ENCODE assay signal across 1 cellular context in the genomic region with DNA sequence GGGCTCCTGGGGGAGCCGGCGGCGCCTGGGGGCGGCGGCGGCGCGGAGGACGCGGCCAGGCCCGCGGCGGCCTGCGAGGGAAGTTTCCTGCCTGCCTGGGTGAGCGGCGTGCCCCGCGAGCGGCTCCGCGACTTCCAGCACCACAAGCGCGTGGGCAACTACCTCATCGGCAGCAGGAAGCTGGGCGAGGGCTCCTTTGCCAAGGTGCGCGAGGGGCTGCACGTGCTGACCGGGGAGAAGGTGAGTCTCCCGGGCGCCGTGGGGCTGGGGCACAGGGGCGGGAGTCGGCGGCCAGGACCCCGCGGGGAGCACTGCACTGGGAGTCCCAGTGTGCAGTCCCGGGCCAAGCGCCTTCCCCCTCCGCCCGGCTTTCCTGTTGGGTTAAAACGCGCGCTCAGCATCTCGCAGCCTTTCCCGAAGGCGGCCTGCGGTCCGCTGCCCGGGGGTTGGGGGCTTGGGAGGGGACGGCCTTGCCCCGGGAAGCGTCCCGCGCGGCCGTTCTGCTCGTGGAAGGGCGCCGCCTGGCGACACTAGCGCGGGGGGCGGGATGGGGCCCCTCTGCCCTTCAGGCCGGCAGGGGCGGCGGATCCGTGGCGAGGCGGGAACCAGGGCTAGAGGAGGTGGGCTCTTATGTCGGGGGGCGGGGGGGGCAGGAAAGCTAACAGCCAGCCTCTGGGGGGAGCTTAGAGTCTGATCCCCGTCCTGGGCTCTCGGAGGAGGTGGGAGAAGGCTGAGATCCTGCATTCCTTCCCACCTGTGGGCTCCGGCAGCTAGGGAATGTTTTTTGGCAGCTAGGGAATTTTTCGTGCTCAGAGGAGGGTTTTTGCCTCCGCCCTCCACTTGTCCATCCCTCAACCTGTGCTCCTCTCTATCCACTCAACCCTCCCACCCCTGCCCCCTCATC.
A peak's percentile ranks its signal among the peaks of the same experiment; 100 is the strongest.
TF ChIP-seq lines count a peak whose summit lies in the region.

No MANE protein-coding gene starts in this region.

TF ChIP-seq in HEK293, 187 proteins besides CTCF, POLR2A, EP300 and RAD21 (continued from another document and continues in another):
- TF ChIP-seq, protein P1, sequence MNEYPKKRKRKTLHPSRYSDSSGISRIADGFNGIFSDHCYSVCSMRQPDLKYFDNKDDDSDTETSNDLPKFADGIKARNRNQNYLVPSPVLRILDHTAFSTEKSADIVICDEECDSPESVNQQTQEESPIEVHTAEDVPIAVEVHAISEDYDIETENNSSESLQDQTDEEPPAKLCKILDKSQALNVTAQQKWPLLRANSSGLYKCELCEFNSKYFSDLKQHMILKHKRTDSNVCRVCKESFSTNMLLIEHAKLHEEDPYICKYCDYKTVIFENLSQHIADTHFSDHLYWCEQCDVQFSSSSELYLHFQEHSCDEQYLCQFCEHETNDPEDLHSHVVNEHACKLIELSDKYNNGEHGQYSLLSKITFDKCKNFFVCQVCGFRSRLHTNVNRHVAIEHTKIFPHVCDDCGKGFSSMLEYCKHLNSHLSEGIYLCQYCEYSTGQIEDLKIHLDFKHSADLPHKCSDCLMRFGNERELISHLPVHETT (tag by site-specific recombination; IDR thresholded peaks at IDR 0.05) = peak; percentile 50; the same call in 1 of the 2 replicates
- no peak for TF ChIP-seq ZNF558 (tag by site-specific recombination; IDR thresholded peaks at IDR 0.05)
- TF ChIP-seq ZNF24 (tag by site-specific recombination; IDR thresholded peaks at IDR 0.05) = peak; percentile 66; the same call in 1 of the 2 replicates
- TF ChIP-seq ZNF274 (IDR thresholded peaks at IDR 0.05; ENCODE audit: low read length) = no peak
- no peak for TF ChIP-seq ZNF274 (tag by site-specific recombination; IDR thresholded peaks at IDR 0.05; ENCODE audit: borderline replicate concordance)
- TF ChIP-seq ZBTB48 (tag by site-specific recombination; IDR thresholded peaks at IDR 0.05) = peak; percentile 73; the same call in 1 of the 2 replicates
- no peak for TF ChIP-seq ZNF544 (tag by site-specific recombination; IDR thresholded peaks at IDR 0.05)
- peak; percentile 79 for TF ChIP-seq ZIC2 (tag by site-specific recombination; IDR thresholded peaks at IDR 0.05)
- TF ChIP-seq ZNF324 (tag by site-specific recombination; IDR thresholded peaks at IDR 0.05) = peak; percentile 86
- no peak for TF ChIP-seq ZFP3 (tag by site-specific recombination; IDR thresholded peaks at IDR 0.05; ENCODE audit: low read depth)
- TF ChIP-seq ZNF23 (tag by site-specific recombination; IDR thresholded peaks at IDR 0.05; ENCODE audit: borderline replicate concordance) = no peak
- no peak for TF ChIP-seq ZNF202 (tag by site-specific recombination; IDR thresholded peaks at IDR 0.05; ENCODE audit: borderline replicate concordance)
- 0 out of 2 replicates have a peak, but pooled peaks have one; percentile 26 for TF ChIP-seq KLF7 (tag by site-specific recombination; IDR thresholded peaks at IDR 0.05; ENCODE audit: borderline replicate concordance)
- TF ChIP-seq, protein P2, sequence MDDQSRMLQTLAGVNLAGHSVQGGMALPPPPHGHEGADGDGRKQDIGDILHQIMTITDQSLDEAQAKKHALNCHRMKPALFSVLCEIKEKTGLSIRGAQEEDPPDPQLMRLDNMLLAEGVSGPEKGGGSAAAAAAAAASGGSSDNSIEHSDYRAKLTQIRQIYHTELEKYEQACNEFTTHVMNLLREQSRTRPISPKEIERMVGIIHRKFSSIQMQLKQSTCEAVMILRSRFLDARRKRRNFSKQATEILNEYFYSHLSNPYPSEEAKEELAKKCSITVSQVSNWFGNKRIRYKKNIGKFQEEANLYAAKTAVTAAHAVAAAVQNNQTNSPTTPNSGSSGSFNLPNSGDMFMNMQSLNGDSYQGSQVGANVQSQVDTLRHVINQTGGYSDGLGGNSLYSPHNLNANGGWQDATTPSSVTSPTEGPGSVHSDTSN (CRISPR knock-in tag; IDR thresholded peaks at IDR 0.05) = no peak; the same call in 1 of the 2 replicates
- TF ChIP-seq GFI1B (tag by site-specific recombination; IDR thresholded peaks at IDR 0.05) = no peak
- TF ChIP-seq ZNF16 (tag by site-specific recombination; IDR thresholded peaks at IDR 0.05; ENCODE audit: low read depth) = no peak
- no peak; the same call in none of the 2 replicates for TF ChIP-seq GLIS2 (tag by site-specific recombination; IDR thresholded peaks at IDR 0.05)
- TF ChIP-seq ZNF48 (tag by site-specific recombination; IDR thresholded peaks at IDR 0.05) = no peak
- TF ChIP-seq, protein P3, sequence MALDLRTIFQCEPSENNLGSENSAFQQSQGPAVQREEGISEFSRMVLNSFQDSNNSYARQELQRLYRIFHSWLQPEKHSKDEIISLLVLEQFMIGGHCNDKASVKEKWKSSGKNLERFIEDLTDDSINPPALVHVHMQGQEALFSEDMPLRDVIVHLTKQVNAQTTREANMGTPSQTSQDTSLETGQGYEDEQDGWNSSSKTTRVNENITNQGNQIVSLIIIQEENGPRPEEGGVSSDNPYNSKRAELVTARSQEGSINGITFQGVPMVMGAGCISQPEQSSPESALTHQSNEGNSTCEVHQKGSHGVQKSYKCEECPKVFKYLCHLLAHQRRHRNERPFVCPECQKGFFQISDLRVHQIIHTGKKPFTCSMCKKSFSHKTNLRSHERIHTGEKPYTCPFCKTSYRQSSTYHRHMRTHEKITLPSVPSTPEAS (tag by site-specific recombination; IDR thresholded peaks at IDR 0.05) = no peak
- TF ChIP-seq, protein P4, sequence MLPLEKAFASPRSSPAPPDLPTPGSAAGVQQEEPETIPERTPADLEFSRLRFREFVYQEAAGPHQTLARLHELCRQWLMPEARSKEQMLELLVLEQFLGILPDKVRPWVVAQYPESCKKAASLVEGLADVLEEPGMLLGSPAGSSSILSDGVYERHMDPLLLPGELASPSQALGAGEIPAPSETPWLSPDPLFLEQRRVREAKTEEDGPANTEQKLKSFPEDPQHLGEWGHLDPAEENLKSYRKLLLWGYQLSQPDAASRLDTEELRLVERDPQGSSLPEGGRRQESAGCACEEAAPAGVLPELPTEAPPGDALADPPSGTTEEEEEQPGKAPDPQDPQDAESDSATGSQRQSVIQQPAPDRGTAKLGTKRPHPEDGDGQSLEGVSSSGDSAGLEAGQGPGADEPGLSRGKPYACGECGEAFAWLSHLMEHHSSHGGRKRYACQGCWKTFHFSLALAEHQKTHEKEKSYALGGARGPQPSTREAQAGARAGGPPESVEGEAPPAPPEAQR (tag by site-specific recombination; IDR thresholded peaks at IDR 0.05) = no peak
- TF ChIP-seq ZFP69B (tag by site-specific recombination; IDR thresholded peaks at IDR 0.05) = peak; percentile 71; the same call in 1 of the 2 replicates
- TF ChIP-seq ZNF341 (tag by site-specific recombination; IDR thresholded peaks at IDR 0.05; ENCODE audit: low read depth) = peak; percentile 77
- TF ChIP-seq ZNF701 (tag by site-specific recombination; IDR thresholded peaks at IDR 0.05) = no peak
- TF ChIP-seq, protein P5, sequence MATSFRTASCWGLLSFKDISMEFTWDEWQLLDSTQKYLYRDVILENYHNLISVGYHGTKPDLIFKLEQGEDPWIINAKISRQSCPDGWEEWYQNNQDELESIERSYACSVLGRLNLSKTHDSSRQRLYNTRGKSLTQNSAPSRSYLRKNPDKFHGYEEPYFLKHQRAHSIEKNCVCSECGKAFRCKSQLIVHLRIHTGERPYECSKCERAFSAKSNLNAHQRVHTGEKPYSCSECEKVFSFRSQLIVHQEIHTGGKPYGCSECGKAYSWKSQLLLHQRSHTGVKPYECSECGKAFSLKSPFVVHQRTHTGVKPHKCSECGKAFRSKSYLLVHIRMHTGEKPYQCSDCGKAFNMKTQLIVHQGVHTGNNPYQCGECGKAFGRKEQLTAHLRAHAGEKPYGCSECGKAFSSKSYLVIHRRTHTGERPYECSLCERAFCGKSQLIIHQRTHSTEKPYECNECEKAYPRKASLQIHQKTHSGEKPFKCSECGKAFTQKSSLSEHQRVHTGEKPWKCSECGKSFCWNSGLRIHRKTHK (tag by site-specific recombination; IDR thresholded peaks at IDR 0.05) = no peak
- TF ChIP-seq ZNF76 (tag by site-specific recombination; IDR thresholded peaks at IDR 0.05; ENCODE audit: borderline replicate concordance, low read depth) = 0 out of 2 replicates have a peak, but pooled peaks have one; percentile 74
- TF ChIP-seq MEIS1 (CRISPR knock-in tag; IDR thresholded peaks at IDR 0.05; ENCODE audit: borderline replicate concordance) = no peak
- peak; percentile 80 for TF ChIP-seq ZSCAN23 (tag by site-specific recombination; IDR thresholded peaks at IDR 0.05)
- TF ChIP-seq ZNF561 (tag by site-specific recombination; IDR thresholded peaks at IDR 0.05; ENCODE audit: borderline replicate concordance) = peak; percentile 79; the same call in 1 of the 2 replicates
- peak; percentile 88; the same call in 1 of the 2 replicates for TF ChIP-seq KLF8 (tag by site-specific recombination; IDR thresholded peaks at IDR 0.05)
- TF ChIP-seq, protein P6, sequence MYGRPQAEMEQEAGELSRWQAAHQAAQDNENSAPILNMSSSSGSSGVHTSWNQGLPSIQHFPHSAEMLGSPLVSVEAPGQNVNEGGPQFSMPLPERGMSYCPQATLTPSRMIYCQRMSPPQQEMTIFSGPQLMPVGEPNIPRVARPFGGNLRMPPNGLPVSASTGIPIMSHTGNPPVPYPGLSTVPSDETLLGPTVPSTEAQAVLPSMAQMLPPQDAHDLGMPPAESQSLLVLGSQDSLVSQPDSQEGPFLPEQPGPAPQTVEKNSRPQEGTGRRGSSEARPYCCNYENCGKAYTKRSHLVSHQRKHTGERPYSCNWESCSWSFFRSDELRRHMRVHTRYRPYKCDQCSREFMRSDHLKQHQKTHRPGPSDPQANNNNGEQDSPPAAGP (tag by site-specific recombination; IDR thresholded peaks at IDR 0.05) = peak; percentile 73
- TF ChIP-seq ZEB2 (tag by site-specific recombination; IDR thresholded peaks at IDR 0.05) = peak; percentile 86
- peak; percentile 14; the same call in 1 of the 2 replicates for TF ChIP-seq EGR2 (tag by site-specific recombination; IDR thresholded peaks at IDR 0.05; ENCODE audit: low read depth)
- no peak for TF ChIP-seq ZNF560 (tag by site-specific recombination; IDR thresholded peaks at IDR 0.05; ENCODE audit: borderline replicate concordance)
- TF ChIP-seq, protein P7, sequence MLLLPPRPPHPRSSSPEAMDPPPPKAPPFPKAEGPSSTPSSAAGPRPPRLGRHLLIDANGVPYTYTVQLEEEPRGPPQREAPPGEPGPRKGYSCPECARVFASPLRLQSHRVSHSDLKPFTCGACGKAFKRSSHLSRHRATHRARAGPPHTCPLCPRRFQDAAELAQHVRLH (tag by site-specific recombination; IDR thresholded peaks at IDR 0.05) = no peak
- no peak for TF ChIP-seq ZNF214 (tag by site-specific recombination; IDR thresholded peaks at IDR 0.05; ENCODE audit: borderline replicate concordance)
- TF ChIP-seq, protein P8, sequence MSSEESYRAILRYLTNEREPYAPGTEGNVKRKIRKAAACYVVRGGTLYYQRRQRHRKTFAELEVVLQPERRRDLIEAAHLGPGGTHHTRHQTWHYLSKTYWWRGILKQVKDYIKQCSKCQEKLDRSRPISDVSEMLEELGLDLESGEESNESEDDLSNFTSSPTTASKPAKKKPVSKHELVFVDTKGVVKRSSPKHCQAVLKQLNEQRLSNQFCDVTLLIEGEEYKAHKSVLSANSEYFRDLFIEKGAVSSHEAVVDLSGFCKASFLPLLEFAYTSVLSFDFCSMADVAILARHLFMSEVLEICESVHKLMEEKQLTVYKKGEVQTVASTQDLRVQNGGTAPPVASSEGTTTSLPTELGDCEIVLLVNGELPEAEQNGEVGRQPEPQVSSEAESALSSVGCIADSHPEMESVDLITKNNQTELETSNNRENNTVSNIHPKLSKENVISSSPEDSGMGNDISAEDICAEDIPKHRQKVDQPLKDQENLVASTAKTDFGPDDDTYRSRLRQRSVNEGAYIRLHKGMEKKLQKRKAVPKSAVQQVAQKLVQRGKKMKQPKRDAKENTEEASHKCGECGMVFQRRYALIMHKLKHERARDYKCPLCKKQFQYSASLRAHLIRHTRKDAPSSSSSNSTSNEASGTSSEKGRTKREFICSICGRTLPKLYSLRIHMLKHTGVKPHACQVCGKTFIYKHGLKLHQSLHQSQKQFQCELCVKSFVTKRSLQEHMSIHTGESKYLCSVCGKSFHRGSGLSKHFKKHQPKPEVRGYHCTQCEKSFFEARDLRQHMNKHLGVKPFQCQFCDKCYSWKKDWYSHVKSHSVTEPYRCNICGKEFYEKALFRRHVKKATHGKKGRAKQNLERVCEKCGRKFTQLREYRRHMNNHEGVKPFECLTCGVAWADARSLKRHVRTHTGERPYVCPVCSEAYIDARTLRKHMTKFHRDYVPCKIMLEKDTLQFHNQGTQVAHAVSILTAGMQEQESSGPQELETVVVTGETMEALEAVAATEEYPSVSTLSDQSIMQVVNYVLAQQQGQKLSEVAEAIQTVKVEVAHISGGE (tag by site-specific recombination; conservative IDR thresholded peaks at IDR 0.05; ENCODE audit: low read depth) = no peak; the same call in 1 of the 2 replicates
- TF ChIP-seq, protein P9, sequence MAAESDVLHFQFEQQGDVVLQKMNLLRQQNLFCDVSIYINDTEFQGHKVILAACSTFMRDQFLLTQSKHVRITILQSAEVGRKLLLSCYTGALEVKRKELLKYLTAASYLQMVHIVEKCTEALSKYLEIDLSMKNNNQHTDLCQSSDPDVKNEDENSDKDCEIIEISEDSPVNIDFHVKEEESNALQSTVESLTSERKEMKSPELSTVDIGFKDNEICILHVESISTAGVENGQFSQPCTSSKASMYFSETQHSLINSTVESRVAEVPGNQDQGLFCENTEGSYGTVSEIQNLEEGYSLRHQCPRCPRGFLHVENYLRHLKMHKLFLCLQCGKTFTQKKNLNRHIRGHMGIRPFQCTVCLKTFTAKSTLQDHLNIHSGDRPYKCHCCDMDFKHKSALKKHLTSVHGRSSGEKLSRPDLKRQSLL (tag by site-specific recombination; IDR thresholded peaks at IDR 0.05) = no peak
- TF ChIP-seq, protein P10, sequence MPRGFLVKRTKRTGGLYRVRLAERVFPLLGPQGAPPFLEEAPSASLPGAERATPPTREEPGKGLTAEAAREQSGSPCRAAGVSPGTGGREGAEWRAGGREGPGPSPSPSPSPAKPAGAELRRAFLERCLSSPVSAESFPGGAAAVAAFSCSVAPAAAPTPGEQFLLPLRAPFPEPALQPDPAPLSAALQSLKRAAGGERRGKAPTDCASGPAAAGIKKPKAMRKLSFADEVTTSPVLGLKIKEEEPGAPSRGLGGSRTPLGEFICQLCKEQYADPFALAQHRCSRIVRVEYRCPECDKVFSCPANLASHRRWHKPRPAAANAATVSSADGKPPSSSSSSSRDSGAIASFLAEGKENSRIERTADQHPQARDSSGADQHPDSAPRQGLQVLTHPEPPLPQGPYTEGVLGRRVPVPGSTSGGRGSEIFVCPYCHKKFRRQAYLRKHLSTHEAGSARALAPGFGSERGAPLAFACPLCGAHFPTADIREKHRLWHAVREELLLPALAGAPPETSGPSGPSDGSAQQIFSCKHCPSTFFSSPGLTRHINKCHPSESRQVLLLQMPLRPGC (tag by site-specific recombination; IDR thresholded peaks at IDR 0.05) = 0 out of 2 replicates have a peak, but pooled peaks have one; percentile 20
- TF ChIP-seq ZFHX2 (tag by site-specific recombination; conservative IDR thresholded peaks at IDR 0.05) = peak; percentile 37
- TF ChIP-seq FEZF1 (tag by site-specific recombination; IDR thresholded peaks at IDR 0.05) = no peak
- TF ChIP-seq, protein P11, sequence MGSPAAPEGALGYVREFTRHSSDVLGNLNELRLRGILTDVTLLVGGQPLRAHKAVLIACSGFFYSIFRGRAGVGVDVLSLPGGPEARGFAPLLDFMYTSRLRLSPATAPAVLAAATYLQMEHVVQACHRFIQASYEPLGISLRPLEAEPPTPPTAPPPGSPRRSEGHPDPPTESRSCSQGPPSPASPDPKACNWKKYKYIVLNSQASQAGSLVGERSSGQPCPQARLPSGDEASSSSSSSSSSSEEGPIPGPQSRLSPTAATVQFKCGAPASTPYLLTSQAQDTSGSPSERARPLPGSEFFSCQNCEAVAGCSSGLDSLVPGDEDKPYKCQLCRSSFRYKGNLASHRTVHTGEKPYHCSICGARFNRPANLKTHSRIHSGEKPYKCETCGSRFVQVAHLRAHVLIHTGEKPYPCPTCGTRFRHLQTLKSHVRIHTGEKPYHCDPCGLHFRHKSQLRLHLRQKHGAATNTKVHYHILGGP (tag by site-specific recombination; IDR thresholded peaks at IDR 0.05) = no peak
